Comparison of ENCODE assay signal across 10 cellular contexts in genomic region chr22:50236731-50237409, GRCh38. TPM values are rescaled to one million over a fixed set of nuclear protein-coding genes. Genes with fewer than 3 reads are reported as not detected.
DNase-seq lines count a peak whose midpoint lies in the region; ATAC-seq, FAIRE-seq and TF ChIP-seq lines count a peak whose summit lies in the region.
"Had no signal": no experiment of that assay in that cellular context is flagged by ENCODE, and none has a peak within 500 bp of the region (broad histone marks: within the 10 kb centered on the region; RNA-seq: fewer than 3 reads in every experiment).

No MANE protein-coding gene starts in this region.

- H3K27me3 ChIP-seq in DND-41 (ENCODE audit: insufficient read depth, low read length, poor library complexity) (no peaks in the 10 kb centered on the region), HL-60 (ENCODE audit: insufficient read depth, poor library complexity, severe bottlenecking) (no peaks in the 10 kb centered on the region), astrocyte (ENCODE audit: insufficient read depth, low read length) (no peaks in the 10 kb centered on the region)

- DNase-seq in DND-41 (no peak), HL-60 (ENCODE audit: low read depth in 1 of 2, low spot score in 1 of 2) (no peak), astrocyte (ENCODE audit: low read depth) (no peak), lung microvascular endothelial cell (ENCODE audit: low read depth in 2 of 2) (peak; percentile 47), H4 (ENCODE audit: low spot score) (no peak)
- DNase-seq: naive B cell, NCI-H446 treated with DMSO at 0.1 percent for 48 hours had no signal

- H3K4me1 ChIP-seq in DND-41 (ENCODE audit: insufficient read depth, low read length) (peaks cover 15% of the 10 kb centered on the region), astrocyte (ENCODE audit: insufficient read depth, low read length) (no peaks in the 10 kb centered on the region)

- peaks cover 53% of the 10 kb centered on the region for H4K20me1 ChIP-seq in DND-41 (ENCODE audit: insufficient read depth, low read length)
- peaks cover 74% of the 10 kb centered on the region for H4K20me1 ChIP-seq in astrocyte (ENCODE audit: insufficient read depth, low read length)

- no peaks in the 10 kb centered on the region for H3K27me3 Mint-ChIP-seq in astrocyte (ENCODE audit: low read depth, unreplicated experiment)
- H3K27me3 Mint-ChIP-seq: activated naive CD8-positive, alpha-beta T cell; naive B cell had no signal

- no peaks in the 10 kb centered on the region for H3K9me3 Mint-ChIP-seq in astrocyte (ENCODE audit: unreplicated experiment)
- H3K9me3 Mint-ChIP-seq: naive B cell had no signal

- H3K36me3 Mint-ChIP-seq in astrocyte (ENCODE audit: low read depth, unreplicated experiment), result peaks cover 6% of the 10 kb centered on the region
- H3K36me3 Mint-ChIP-seq: naive B cell had no signal

- H3K27ac Mint-ChIP-seq in astrocyte (ENCODE audit: unreplicated experiment), result no peak overlapping the region
- H3K27ac Mint-ChIP-seq: activated naive CD8-positive, alpha-beta T cell; naive B cell had no signal

- no peak for FAIRE-seq in astrocyte (lab: Jason Lieb, UNC)

- ATAC-seq in DND-41 (ENCODE audit: insufficient read depth, low read depth), result no peak
- ATAC-seq in HG02884 (IDR thresholded peaks at IDR 0.05; ENCODE audit: unreplicated experiment), result no peak
- no peak for ATAC-seq in GM18870 (IDR thresholded peaks at IDR 0.05; ENCODE audit: unreplicated experiment)

- H3K4me1 Mint-ChIP-seq in astrocyte (ENCODE audit: low read depth, unreplicated experiment), result peaks cover 7% of the 10 kb centered on the region

- TF ChIP-seq CTCF in DND-41 (IDR thresholded peaks at IDR 0.05; ENCODE audit: borderline replicate concordance, extremely low read depth, low read length, poor library complexity, severe bottlenecking), result peak; percentile 52
- peak; percentile 24 for TF ChIP-seq CTCF in HL-60 (IDR thresholded peaks at IDR 0.05; ENCODE audit: insufficient read depth, low read length)
- TF ChIP-seq CTCF in astrocyte (IDR thresholded peaks at IDR 0.05; ENCODE audit: insufficient read depth, low read depth, low read length), result peak; percentile 51

- H3K9ac ChIP-seq in DND-41 (ENCODE audit: low read depth, low read length), result no peak overlapping the region
- H3K9ac ChIP-seq in astrocyte (ENCODE audit: low read length), result no peak overlapping the region

- H3K4me2 ChIP-seq in DND-41 (ENCODE audit: insufficient read depth, low read length) (no peak overlapping the region), astrocyte (ENCODE audit: low read length) (no peak overlapping the region)

- no peak overlapping the region for H3K4me3 ChIP-seq in DND-41 (ENCODE audit: low read depth in 1 of 2, low read length in 2 of 2)
- H3K4me3 ChIP-seq in HL-60 (replicated peaks; ENCODE audit: insufficient read depth, low read length), result no peak overlapping the region
- H3K4me3 ChIP-seq in astrocyte (ENCODE audit: insufficient read depth, low read depth, low read length), result no peak overlapping the region

- H3K79me2 ChIP-seq in DND-41 (ENCODE audit: insufficient read depth, low read length) (peaks cover 73% of the 10 kb centered on the region), astrocyte (ENCODE audit: insufficient read depth, low read length) (peaks cover 80% of the 10 kb centered on the region)

- H2AFZ ChIP-seq in DND-41 (ENCODE audit: low read depth, low read length) (no peak overlapping the region), astrocyte (ENCODE audit: low read depth, low read length) (no peak overlapping the region)

- H3K9me3 ChIP-seq in DND-41 (ENCODE audit: insufficient read depth, low read length, severe bottlenecking), result no peaks in the 10 kb centered on the region
- H3K9me3 ChIP-seq in astrocyte (ENCODE audit: insufficient read depth, low read depth, low read length), result peaks cover 4% of the 10 kb centered on the region

- H3K36me3 ChIP-seq in DND-41 (ENCODE audit: insufficient read depth, low read length) (peaks cover 49% of the 10 kb centered on the region), astrocyte (ENCODE audit: insufficient read depth, low read length) (no peaks in the 10 kb centered on the region)

- H3K27ac ChIP-seq in DND-41 (ENCODE audit: low read length), result no peak overlapping the region
- H3K27ac ChIP-seq in HL-60 (replicated peaks), result no peak overlapping the region
- H3K27ac ChIP-seq in astrocyte (ENCODE audit: low read depth, low read length), result no peak overlapping the region

- H3K4me3 Mint-ChIP-seq in astrocyte (ENCODE audit: unreplicated experiment), result no peak overlapping the region
- H3K4me3 Mint-ChIP-seq: activated naive CD8-positive, alpha-beta T cell; naive B cell had no signal

RNA-seq across cellular contexts. Expression of gene TUBGCP6, which starts 8.0 kb away (rescaled TPM):
- total RNA-seq in astrocyte, result 25.4 and 26.3 TPM in 2 replicates
- total RNA-seq in lung microvascular endothelial cell, result 11.8 and 21.2 TPM in 2 replicates
- total RNA-seq in H4 (2014; rRNA removed; shearing (Covaris generic)), result 4.9 and 5.0 TPM in 2 replicates

RNA-seq across cellular contexts. Expression of gene HDAC10, which starts 14.2 kb away (rescaled TPM):
- total RNA-seq in astrocyte (36.8 and 46.5 TPM in 2 replicates), lung microvascular endothelial cell (9.4 and 11.3 TPM in 2 replicates)
- total RNA-seq in H4 (2014; rRNA removed; shearing (Covaris generic)), result 5.1 and 5.9 TPM in 2 replicates

RNA-seq across cellular contexts. Expression of gene MAPK12, which starts 24.6 kb away (rescaled TPM):
- total RNA-seq in astrocyte (29.1 and 36.4 TPM in 2 replicates), lung microvascular endothelial cell (37.0 and 53.6 TPM in 2 replicates)
- 33.3 and 37.8 TPM in 2 replicates for total RNA-seq in H4 (2014; rRNA removed; shearing (Covaris generic))

RNA-seq across cellular contexts. Expression of gene MAPK11, which starts 33.3 kb away (rescaled TPM):
- 19.6 and 22.4 TPM in 2 replicates for total RNA-seq in astrocyte
- 16.3 and 21.8 TPM in 2 replicates for total RNA-seq in lung microvascular endothelial cell
- total RNA-seq in H4 (2014; rRNA removed; shearing (Covaris generic)), result 4.0 and 5.5 TPM in 2 replicates

RNA-seq across cellular contexts. Expression of gene SELENOO, which starts 36.1 kb away (rescaled TPM):
- total RNA-seq in astrocyte (16.9 and 18.5 TPM in 2 replicates), lung microvascular endothelial cell (14.1 and 14.4 TPM in 2 replicates)
- total RNA-seq in H4 (2014; rRNA removed; shearing (Covaris generic)), result 13.4 and 19.6 TPM in 2 replicates

Comparison
In these comparisons a context has a peak if more than half of its experiments do, and no peak if none do; other contexts are left out.
1. DNase-seq: peak in lung microvascular endothelial cell (2 of 2); none in DND-41 (single experiment), HL-60 (0 of 2), astrocyte (single experiment) and H4 (single experiment).
2. Peak in every context shown above with its lines, with median percentiles within 50 percentile points of each other: CTCF ChIP-seq.